ENCODE assay signal across 1 cellular context in the genomic region with DNA sequence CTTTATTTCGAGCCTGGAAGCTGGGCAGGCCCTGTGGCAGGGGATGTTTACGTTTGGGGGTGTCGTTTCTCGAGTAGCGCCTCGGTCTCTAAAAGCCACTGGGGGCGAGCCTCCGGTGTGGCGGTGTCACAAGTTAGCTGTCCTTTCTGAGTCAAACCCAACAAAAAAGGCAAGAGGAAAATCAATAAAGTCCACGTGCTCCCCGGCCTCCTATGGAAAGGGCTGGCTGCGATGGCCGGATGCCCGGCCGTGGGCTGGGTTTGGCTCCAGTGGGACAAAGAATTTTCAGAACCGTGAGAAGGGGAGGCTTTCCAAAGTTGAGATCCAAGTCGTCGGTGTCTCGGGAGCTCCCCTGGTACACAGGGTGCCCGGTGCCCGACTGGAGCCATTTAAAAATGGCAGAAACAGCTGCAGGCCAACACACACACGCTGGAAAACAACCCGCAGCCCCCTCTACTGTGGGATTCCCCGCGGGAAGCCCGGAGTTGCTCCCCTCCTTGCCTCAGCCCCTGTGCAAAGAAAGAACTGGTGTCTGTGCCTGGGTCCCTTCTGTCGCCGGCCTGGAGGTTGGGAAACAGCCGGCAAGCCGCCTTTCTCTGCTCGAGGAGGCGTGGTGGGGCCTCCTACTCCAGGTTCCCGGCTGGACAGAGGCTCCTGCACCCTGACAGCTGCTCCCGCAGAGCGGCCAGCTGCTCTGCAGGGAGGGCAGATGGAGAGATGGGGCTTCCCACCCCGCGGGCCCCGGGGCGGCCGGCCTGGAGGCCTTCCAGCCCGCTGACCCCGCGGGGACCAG.
TF ChIP-seq lines count a peak whose summit lies in the region.

No MANE protein-coding gene starts in this region.

TF ChIP-seq in HCT116, 20 proteins besides CTCF, POLR2A, EP300 and RAD21:
- TF ChIP-seq JUND (IDR thresholded peaks at IDR 0.05) (no peak), SP1 (IDR thresholded peaks at IDR 0.05; ENCODE audit: low read depth) (no peak), ZFX (IDR thresholded peaks at IDR 0.05) (no peak), CEBPB (IDR thresholded peaks at IDR 0.05; ENCODE audit: low read depth) (no peak), EZH2phosphoT487 (IDR thresholded peaks at IDR 0.05; ENCODE audit: borderline replicate concordance) (no peak), ELF1 (IDR thresholded peaks at IDR 0.05; ENCODE audit: borderline replicate concordance, low read depth) (no peak), SIN3A (IDR thresholded peaks at IDR 0.05; ENCODE audit: low read depth) (peak; percentile 73), EZH2 (IDR thresholded peaks at IDR 0.05) (no peak), CBX3 (IDR thresholded peaks at IDR 0.05; ENCODE audit: low read depth) (no peak), ZNF274 (IDR thresholded peaks at IDR 0.05; ENCODE audit: low read depth, low read length) (no peak), EGR1 (IDR thresholded peaks at IDR 0.05; ENCODE audit: low read depth) (no peak), FOSL1 (IDR thresholded peaks at IDR 0.05; ENCODE audit: low read depth) (no peak), YY1 (IDR thresholded peaks at IDR 0.05; ENCODE audit: extremely low read depth, insufficient replicate concordance, low read depth, low read length) (peak; percentile 49), SRF (IDR thresholded peaks at IDR 0.05; ENCODE audit: low read depth) (no peak; the same call in 1 of the 2 replicates), POLR2AphosphoS5 (IDR thresholded peaks at IDR 0.05; ENCODE audit: low read depth, low read length) (peak; percentile 53)
- TF ChIP-seq, protein P1, sequence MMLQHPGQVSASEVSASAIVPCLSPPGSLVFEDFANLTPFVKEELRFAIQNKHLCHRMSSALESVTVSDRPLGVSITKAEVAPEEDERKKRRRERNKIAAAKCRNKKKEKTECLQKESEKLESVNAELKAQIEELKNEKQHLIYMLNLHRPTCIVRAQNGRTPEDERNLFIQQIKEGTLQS (IDR thresholded peaks at IDR 0.05) = no peak
- TF ChIP-seq, protein P2, sequence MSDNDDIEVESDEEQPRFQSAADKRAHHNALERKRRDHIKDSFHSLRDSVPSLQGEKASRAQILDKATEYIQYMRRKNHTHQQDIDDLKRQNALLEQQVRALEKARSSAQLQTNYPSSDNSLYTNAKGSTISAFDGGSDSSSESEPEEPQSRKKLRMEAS (IDR thresholded peaks at IDR 0.05) = peak; percentile 95
- TF ChIP-seq, protein P3, sequence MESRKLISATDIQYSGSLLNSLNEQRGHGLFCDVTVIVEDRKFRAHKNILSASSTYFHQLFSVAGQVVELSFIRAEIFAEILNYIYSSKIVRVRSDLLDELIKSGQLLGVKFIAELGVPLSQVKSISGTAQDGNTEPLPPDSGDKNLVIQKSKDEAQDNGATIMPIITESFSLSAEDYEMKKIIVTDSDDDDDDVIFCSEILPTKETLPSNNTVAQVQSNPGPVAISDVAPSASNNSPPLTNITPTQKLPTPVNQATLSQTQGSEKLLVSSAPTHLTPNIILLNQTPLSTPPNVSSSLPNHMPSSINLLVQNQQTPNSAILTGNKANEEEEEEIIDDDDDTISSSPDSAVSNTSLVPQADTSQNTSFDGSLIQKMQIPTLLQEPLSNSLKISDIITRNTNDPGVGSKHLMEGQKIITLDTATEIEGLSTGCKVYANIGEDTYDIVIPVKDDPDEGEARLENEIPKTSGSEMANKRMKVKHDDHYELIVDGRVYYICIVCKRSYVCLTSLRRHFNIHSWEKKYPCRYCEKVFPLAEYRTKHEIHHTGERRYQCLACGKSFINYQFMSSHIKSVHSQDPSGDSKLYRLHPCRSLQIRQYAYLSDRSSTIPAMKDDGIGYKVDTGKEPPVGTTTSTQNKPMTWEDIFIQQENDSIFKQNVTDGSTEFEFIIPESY (IDR thresholded peaks at IDR 0.05; ENCODE audit: extremely low read depth, insufficient replicate concordance, low read length) = no peak
- TF ChIP-seq, protein P4, sequence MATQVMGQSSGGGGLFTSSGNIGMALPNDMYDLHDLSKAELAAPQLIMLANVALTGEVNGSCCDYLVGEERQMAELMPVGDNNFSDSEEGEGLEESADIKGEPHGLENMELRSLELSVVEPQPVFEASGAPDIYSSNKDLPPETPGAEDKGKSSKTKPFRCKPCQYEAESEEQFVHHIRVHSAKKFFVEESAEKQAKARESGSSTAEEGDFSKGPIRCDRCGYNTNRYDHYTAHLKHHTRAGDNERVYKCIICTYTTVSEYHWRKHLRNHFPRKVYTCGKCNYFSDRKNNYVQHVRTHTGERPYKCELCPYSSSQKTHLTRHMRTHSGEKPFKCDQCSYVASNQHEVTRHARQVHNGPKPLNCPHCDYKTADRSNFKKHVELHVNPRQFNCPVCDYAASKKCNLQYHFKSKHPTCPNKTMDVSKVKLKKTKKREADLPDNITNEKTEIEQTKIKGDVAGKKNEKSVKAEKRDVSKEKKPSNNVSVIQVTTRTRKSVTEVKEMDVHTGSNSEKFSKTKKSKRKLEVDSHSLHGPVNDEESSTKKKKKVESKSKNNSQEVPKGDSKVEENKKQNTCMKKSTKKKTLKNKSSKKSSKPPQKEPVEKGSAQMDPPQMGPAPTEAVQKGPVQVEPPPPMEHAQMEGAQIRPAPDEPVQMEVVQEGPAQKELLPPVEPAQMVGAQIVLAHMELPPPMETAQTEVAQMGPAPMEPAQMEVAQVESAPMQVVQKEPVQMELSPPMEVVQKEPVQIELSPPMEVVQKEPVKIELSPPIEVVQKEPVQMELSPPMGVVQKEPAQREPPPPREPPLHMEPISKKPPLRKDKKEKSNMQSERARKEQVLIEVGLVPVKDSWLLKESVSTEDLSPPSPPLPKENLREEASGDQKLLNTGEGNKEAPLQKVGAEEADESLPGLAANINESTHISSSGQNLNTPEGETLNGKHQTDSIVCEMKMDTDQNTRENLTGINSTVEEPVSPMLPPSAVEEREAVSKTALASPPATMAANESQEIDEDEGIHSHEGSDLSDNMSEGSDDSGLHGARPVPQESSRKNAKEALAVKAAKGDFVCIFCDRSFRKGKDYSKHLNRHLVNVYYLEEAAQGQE (IDR thresholded peaks at IDR 0.05; ENCODE audit: low read depth) = no peak
